ENCODE assay signal across 3 cellular contexts in genomic region chr7:2253525-2254244, GRCh38.
TF ChIP-seq lines count a peak whose summit lies in the region.

No MANE protein-coding gene starts in this region.

TF ChIP-seq in IMR-90, 13 proteins besides CTCF, POLR2A, EP300 and RAD21:
- TF ChIP-seq RCOR1 (IDR thresholded peaks at IDR 0.05; ENCODE audit: insufficient replicate concordance, low read length) (no peak), CHD1 (IDR thresholded peaks at IDR 0.05; ENCODE audit: low read depth, low read length) (no peak), USF2 (IDR thresholded peaks at IDR 0.05; ENCODE audit: low read depth, low read length) (no peak), ELK1 (IDR thresholded peaks at IDR 0.05; ENCODE audit: borderline replicate concordance, low read depth, low read length) (no peak), CEBPB (IDR thresholded peaks at IDR 0.05; ENCODE audit: low read depth, low read length) (no peak), MXI1 (IDR thresholded peaks at IDR 0.05; ENCODE audit: borderline replicate concordance, low read depth, low read length) (no peak)

TF ChIP-seq in WTC11, 78 proteins besides CTCF, POLR2A, EP300 and RAD21:
- TF ChIP-seq ZNF512 (CRISPR knock-in tag; IDR thresholded peaks at IDR 0.05; ENCODE audit: borderline replicate concordance) (no peak), SMAD4 (CRISPR knock-in tag; IDR thresholded peaks at IDR 0.05) (no peak), CREB1 (CRISPR knock-in tag; IDR thresholded peaks at IDR 0.05) (no peak), IRF2 (CRISPR knock-in tag; IDR thresholded peaks at IDR 0.05; ENCODE audit: borderline replicate concordance, low read depth) (no peak), JAZF1 (CRISPR knock-in tag; IDR thresholded peaks at IDR 0.05) (no peak), ZNF263 (CRISPR knock-in tag; IDR thresholded peaks at IDR 0.05; ENCODE audit: low read depth) (no peak), FOXP1 (CRISPR knock-in tag; IDR thresholded peaks at IDR 0.05; ENCODE audit: borderline replicate concordance) (no peak), ATF1 (CRISPR knock-in tag; IDR thresholded peaks at IDR 0.05) (no peak), FOXK1 (CRISPR knock-in tag; IDR thresholded peaks at IDR 0.05) (no peak), AFF4 (CRISPR knock-in tag; IDR thresholded peaks at IDR 0.05; ENCODE audit: borderline replicate concordance) (no peak), TP53 (CRISPR knock-in tag; IDR thresholded peaks at IDR 0.05) (no peak), ERG (CRISPR knock-in tag; IDR thresholded peaks at IDR 0.05) (no peak), NR1H2 (CRISPR knock-in tag; IDR thresholded peaks at IDR 0.05) (no peak), CBFB (CRISPR knock-in tag; IDR thresholded peaks at IDR 0.05; ENCODE audit: low read depth) (no peak), NFYB (CRISPR knock-in tag; conservative IDR thresholded peaks at IDR 0.05; ENCODE audit: low read depth) (no peak), CDX4 (CRISPR knock-in tag; IDR thresholded peaks at IDR 0.05; ENCODE audit: borderline replicate concordance) (no peak), KAT7 (CRISPR knock-in tag; IDR thresholded peaks at IDR 0.05; ENCODE audit: borderline replicate concordance) (no peak), ZNF671 (CRISPR knock-in tag; IDR thresholded peaks at IDR 0.05) (no peak), GRHL2 (CRISPR knock-in tag; IDR thresholded peaks at IDR 0.05; ENCODE audit: insufficient replicate concordance, severe bottlenecking) (no peak), ZNF121 (CRISPR knock-in tag; IDR thresholded peaks at IDR 0.05) (no peak)
TF ChIP-seq in WTC11: peak in this region for 0.

TF ChIP-seq in endothelial cell of umbilical vein, 7 proteins besides CTCF, POLR2A, EP300 and RAD21:
- TF ChIP-seq FOS (IDR thresholded peaks at IDR 0.05; ENCODE audit: borderline replicate concordance, insufficient read depth, low read length) (no peak), JUN (IDR thresholded peaks at IDR 0.05; ENCODE audit: borderline replicate concordance, insufficient read depth, insufficient read length, low read depth) (no peak)
